In the genomic region with DNA sequence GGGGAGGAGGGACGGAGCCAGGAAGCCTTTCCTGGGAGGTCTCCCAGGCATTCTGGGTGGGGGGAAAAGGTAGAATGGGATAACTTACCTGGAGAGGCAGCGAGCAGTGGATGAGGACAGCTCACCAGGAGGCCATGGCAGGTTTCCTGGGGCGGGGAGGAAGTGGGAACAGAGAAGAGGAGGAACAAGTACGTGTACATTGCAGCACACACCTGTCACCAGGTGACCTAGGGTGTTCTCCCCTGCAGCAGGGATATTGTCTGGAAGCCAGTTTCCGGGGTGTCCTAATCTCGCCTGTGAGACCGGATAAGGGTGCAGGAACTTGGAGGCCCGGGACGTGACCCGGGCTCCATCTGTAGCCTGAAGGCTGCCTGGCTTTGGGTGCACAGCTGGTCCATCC, we compare ENCODE assay signal across 19 cellular contexts. TPM values are rescaled to one million over a fixed set of nuclear protein-coding genes. Genes with fewer than 3 reads are reported as not detected.
DNase-seq lines count a peak whose midpoint lies in the region; ATAC-seq and TF ChIP-seq lines count a peak whose summit lies in the region.
"Had no signal": no experiment of that assay in that cellular context is flagged by ENCODE, and none has a peak within 500 bp of the region (broad histone marks: within the 10 kb centered on the region; RNA-seq: fewer than 3 reads in every experiment).

A gene (minus strand): TSS at position 148 of the 400 bp plus-strand sequence.

- no peak within 1 kb of the TSS for H4K91ac ChIP-seq in neuronal stem cell (ENCODE audit: low read depth, low read length, poor library complexity)

- 50 to 53% methylated on average over 9 to 10 of the region's 10 CpGs for WGBS in esophagus, 2 donors
- WGBS in neuronal stem cell (ENCODE audit: extremely low coverage in 2 of 2, insufficient read length in 2 of 2, insufficient replicate concordance in 1 of 2), 2 donors = no CpG with 5 or more reads among the region's 10 CpGs
- WGBS in hepatocyte (ENCODE audit: low lambda C conversion rate, missing lambda C conversion rate) = 93% methylated on average over 10 of the region's 10 CpGs

- H3K9me3 ChIP-seq in OCI-LY3 (ENCODE audit: insufficient read depth, low read length) (no peaks in the 10 kb centered on the region), esophagus (ENCODE audit: control insufficient read depth in 2 of 2, insufficient read depth in 1 of 2, low read depth in 1 of 2, low read length in 1 of 2) (no peaks in the 10 kb centered on the region), neuronal stem cell (replicated peaks in 1 of 2; ENCODE audit: control insufficient read depth in 2 of 2, insufficient read depth in 1 of 2, low read depth in 1 of 2, low read length in 2 of 2) (no peaks in the 10 kb centered on the region), hepatocyte (ENCODE audit: low read depth) (no peaks in the 10 kb centered on the region)
- H3K9me3 ChIP-seq: ascending aorta had no signal

- H3K18ac ChIP-seq in neuronal stem cell (ENCODE audit: low read length) = no peak within 1 kb of the TSS

- H2BK120ac ChIP-seq in neuronal stem cell (ENCODE audit: low read depth, low read length) = no peak within 1 kb of the TSS

- peak; percentile 37 for DNase-seq in DMS153 (lab: John Stamatoyannopoulos, UW)
- DNase-seq in neuronal stem cell (ENCODE audit: low spot score) = no peak
- no peak for DNase-seq in activated T-cell treated with anti-CD3 and anti-CD28 coated beads, Interleukin-2, amount 50 U/mL, for 1 hour
- no peak for DNase-seq in hepatocyte (ENCODE audit: low spot score)
- no peak for DNase-seq in HT-29 (ENCODE audit: low spot score)
- DNase-seq: activated CD4-positive, CD25-positive, alpha-beta regulatory T cell; Karpas-422; NCI-H1417; retina; stimulated activated CD4-positive, alpha-beta T cell treated with anti-CD3 and anti-CD28 coated beads, Interleukin-2, amount 100 ng/mL, for 24 hours had no signal

- no peak within 1 kb of the TSS for H2AK5ac ChIP-seq in neuronal stem cell (ENCODE audit: low read depth, low read length)

- no peak within 1 kb of the TSS for H2BK5ac ChIP-seq in neuronal stem cell (ENCODE audit: low read length)

- H3K9ac ChIP-seq in OCI-LY3 (ENCODE audit: low read length) = no peak within 1 kb of the TSS
- no peak within 1 kb of the TSS for H3K9ac ChIP-seq in neuronal stem cell (ENCODE audit: low read depth, low read length, poor library complexity)

- H3K36me3 ChIP-seq in OCI-LY3 (replicated peaks; ENCODE audit: low read depth, low read length) (no peaks in the 10 kb centered on the region), esophagus (ENCODE audit: control insufficient read depth in 2 of 2, insufficient read depth in 2 of 2, low read length in 1 of 2) (peaks cover 0 to 2% of the 10 kb centered on the region in 2 donors), neuronal stem cell (replicated peaks in 1 of 2; ENCODE audit: control insufficient read depth in 2 of 2, insufficient read depth in 2 of 2, low read length in 2 of 2) (no peaks in the 10 kb centered on the region), hepatocyte (replicated peaks; ENCODE audit: insufficient read depth, low read depth) (no peaks in the 10 kb centered on the region)
- H3K36me3 ChIP-seq: ascending aorta had no signal

- no peaks in the 10 kb centered on the region for H3K4me1 ChIP-seq in OCI-LY3 (ENCODE audit: low read length)
- peaks cover 0 to 3% of the 10 kb centered on the region in 2 donors for H3K4me1 ChIP-seq in esophagus (ENCODE audit: control insufficient read depth in 2 of 2, insufficient read depth in 2 of 2, low read length in 1 of 2)
- H3K4me1 ChIP-seq in neuronal stem cell (ENCODE audit: control insufficient read depth in 2 of 2, insufficient read depth in 1 of 2, low read depth in 1 of 2, low read length in 2 of 2) = peaks cover 0 to 2% of the 10 kb centered on the region in 2 donors
- no peaks in the 10 kb centered on the region for H3K4me1 ChIP-seq in hepatocyte (ENCODE audit: insufficient read depth)
- H3K4me1 ChIP-seq: ascending aorta had no signal

- no peak within 1 kb of the TSS for H3K23ac ChIP-seq in neuronal stem cell (ENCODE audit: low read depth, low read length, poor library complexity)

- no peak for ATAC-seq in GM21423 (IDR thresholded peaks at IDR 0.05; ENCODE audit: unreplicated experiment)

- H3K14ac ChIP-seq in neuronal stem cell (ENCODE audit: low read length) = peak within 1 kb of the TSS; percentile 64

- H3K4me2 ChIP-seq in OCI-LY3 (ENCODE audit: low read length) (peak within 1 kb of the TSS; percentile 12; the same call in 1 of the 2 replicates), neuronal stem cell (ENCODE audit: insufficient read depth, low read length, poor library complexity, severe bottlenecking) (no peak within 1 kb of the TSS), hepatocyte (no peak within 1 kb of the TSS)

- H2AFZ ChIP-seq in OCI-LY3 (ENCODE audit: low read depth, low read length) (no peak within 1 kb of the TSS; the same call in 1 of the 2 replicates), neuronal stem cell (ENCODE audit: low read length) (no peak within 1 kb of the TSS), hepatocyte (no peak within 1 kb of the TSS)

- H3K79me2 ChIP-seq in OCI-LY3 (ENCODE audit: low read length) = no peaks in the 10 kb centered on the region
- H3K79me2 ChIP-seq in hepatocyte = no peaks in the 10 kb centered on the region

- H2BK15ac ChIP-seq in neuronal stem cell (ENCODE audit: low read length) = no peak within 1 kb of the TSS

- H3K79me1 ChIP-seq in neuronal stem cell (ENCODE audit: low read depth, low read length) = no peaks in the 10 kb centered on the region

- no peak within 1 kb of the TSS for H2BK12ac ChIP-seq in neuronal stem cell (ENCODE audit: low read length)

- H3K27me3 ChIP-seq in OCI-LY3 (ENCODE audit: low read depth, low read length) (peaks cover 24% of the 10 kb centered on the region), esophagus (ENCODE audit: control insufficient read depth in 1 of 2, insufficient read depth in 2 of 2, low read length in 2 of 2) (no peaks in the 10 kb centered on the region), neuronal stem cell (ENCODE audit: control insufficient read depth in 3 of 3, insufficient read depth in 3 of 3, low read depth in 1 of 3, low read length in 3 of 3) (peaks cover 0 to 13% (median 0%) of the 10 kb centered on the region in 3 experiments), hepatocyte (no peaks in the 10 kb centered on the region)
- H3K27me3 ChIP-seq: ascending aorta had no signal

- no peak within 1 kb of the TSS for H4K8ac ChIP-seq in neuronal stem cell (ENCODE audit: low read depth, low read length)

- H3K4ac ChIP-seq in neuronal stem cell (ENCODE audit: low read length) = no peak within 1 kb of the TSS

- H4K20me1 ChIP-seq in OCI-LY3 (ENCODE audit: insufficient read depth, low read length) (no peaks in the 10 kb centered on the region), hepatocyte (ENCODE audit: insufficient read depth, poor library complexity, severe bottlenecking) (no peaks in the 10 kb centered on the region)

- H3K4me3 ChIP-seq in OCI-LY3 (ENCODE audit: low read length) (0 out of 2 replicates have a peak within 1 kb of the TSS, but pooled peaks have one; percentile 1), esophagus (ENCODE audit: low read depth in 1 of 2, low read length in 2 of 2) (peak within 1 kb of the TSS; percentile 41 to 55), neuronal stem cell (ENCODE audit: low read length in 2 of 2) (no peak within 1 kb of the TSS), hepatocyte (no peak within 1 kb of the TSS)
- H3K4me3 ChIP-seq: ascending aorta had no signal

- H3K27ac ChIP-seq in OCI-LY3 (ENCODE audit: low read length) (no peak within 1 kb of the TSS), esophagus (ENCODE audit: low read depth in 2 of 2, low read length in 1 of 2) (peak within 1 kb of the TSS; percentile 89 to 99), neuronal stem cell (replicated peaks; ENCODE audit: low read length) (no peak within 1 kb of the TSS), hepatocyte (no peak within 1 kb of the TSS)
- H3K27ac ChIP-seq: ascending aorta, HL-60 had no signal

- TF ChIP-seq CTCF in OCI-LY3 (IDR thresholded peaks at IDR 0.05; ENCODE audit: low read depth, low read length) (no peak), hepatocyte (IDR thresholded peaks at IDR 0.05; ENCODE audit: poor library complexity) (no peak)

- H3K9me2 ChIP-seq in hepatocyte (replicated peaks; ENCODE audit: insufficient read depth) = no peaks in the 10 kb centered on the region

RNA-seq across cellular contexts. Expression of the gene that starts here (rescaled TPM):
- polyA plus RNA-seq in esophagus (100 to 1,000 TPM; 121 to 183 TPM), hepatocyte (0.45 TPM in 1 of 2 replicates, not detected in the other)
- 1.4 TPM for polyA plus RNA-seq in neuronal stem cell (2013, experiment 1 of 2)
- 1.3 TPM for polyA plus RNA-seq in neuronal stem cell (2013, experiment 2 of 2)
- 0.08 TPM in 1 of 2 replicates, not detected in the other for total RNA-seq in hepatocyte
- total RNA-seq in HT-29 (2014; rRNA removed; shearing (Covaris generic)) = 2.8 and 3.9 TPM in 2 replicates
- total RNA-seq: ascending aorta, Daoy, fibroblast of lung, NCI-H460 had no signal
- polyA plus RNA-seq: BJ, fibroblast of lung had no signal

Comparison
In these comparisons a context has a peak if more than half of its experiments do, and no peak if none do; other contexts are left out.
1. RNA of the gene that starts here (polyA plus RNA-seq): 121 to 183 TPM in esophagus; 0.45 TPM in hepatocyte; every median in the first group is over 10 times any median in the second.
2. H3K27ac ChIP-seq: peak in esophagus (2 of 2); none in OCI-LY3 (single experiment), neuronal stem cell (single experiment) and hepatocyte (single experiment).
3. H3K4me3 ChIP-seq: peak in OCI-LY3 (single experiment) and esophagus (2 of 2); none in neuronal stem cell (0 of 2) and hepatocyte (single experiment).